In the genomic region with DNA sequence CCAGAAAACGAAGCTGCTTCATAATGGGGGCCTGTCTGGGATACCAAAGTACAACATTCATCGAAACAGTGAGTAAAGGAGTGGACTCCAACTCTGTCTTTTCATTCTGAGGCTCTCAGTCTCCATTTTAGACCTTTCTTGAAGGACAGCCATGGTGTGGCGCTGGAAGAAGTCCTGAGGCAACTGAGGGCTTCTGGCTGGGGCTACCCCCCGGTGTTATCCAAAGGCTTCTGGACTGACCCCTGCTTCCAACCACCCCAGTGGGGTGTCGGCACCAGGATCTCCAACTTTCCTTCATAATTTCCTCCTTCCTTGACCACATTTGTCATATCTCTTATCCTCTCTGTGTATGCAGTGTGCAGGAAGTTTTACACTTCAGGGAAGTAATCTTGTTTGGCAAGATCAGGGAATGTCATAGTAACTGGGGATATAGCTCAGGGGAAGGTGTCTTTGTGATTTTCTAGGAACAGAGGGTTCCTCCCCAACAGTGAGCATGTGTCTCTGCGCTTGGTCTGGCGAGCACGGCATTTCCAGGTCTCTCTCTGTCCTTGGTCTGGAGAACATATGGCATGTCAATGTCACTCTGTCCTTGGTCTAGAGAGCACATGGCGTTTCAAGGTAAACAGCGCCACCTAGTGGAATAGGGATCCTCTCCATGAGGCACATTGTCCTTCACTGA, we compare ENCODE assay signal across 1 cellular context.
A peak's percentile ranks its signal among the peaks of the same experiment; 100 is the strongest.
TF ChIP-seq lines count a peak whose summit lies in the region.

No MANE protein-coding gene starts in this region.

TF ChIP-seq in HepG2, 621 proteins besides CTCF, POLR2A, EP300 and RAD21 (continued from another document and continues in another):
- TF ChIP-seq, protein P1, sequence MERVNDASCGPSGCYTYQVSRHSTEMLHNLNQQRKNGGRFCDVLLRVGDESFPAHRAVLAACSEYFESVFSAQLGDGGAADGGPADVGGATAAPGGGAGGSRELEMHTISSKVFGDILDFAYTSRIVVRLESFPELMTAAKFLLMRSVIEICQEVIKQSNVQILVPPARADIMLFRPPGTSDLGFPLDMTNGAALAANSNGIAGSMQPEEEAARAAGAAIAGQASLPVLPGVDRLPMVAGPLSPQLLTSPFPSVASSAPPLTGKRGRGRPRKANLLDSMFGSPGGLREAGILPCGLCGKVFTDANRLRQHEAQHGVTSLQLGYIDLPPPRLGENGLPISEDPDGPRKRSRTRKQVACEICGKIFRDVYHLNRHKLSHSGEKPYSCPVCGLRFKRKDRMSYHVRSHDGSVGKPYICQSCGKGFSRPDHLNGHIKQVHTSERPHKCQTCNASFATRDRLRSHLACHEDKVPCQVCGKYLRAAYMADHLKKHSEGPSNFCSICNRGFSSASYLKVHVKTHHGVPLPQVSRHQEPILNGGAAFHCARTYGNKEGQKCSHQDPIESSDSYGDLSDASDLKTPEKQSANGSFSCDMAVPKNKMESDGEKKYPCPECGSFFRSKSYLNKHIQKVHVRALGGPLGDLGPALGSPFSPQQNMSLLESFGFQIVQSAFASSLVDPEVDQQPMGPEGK (CRISPR knock-in tag; IDR thresholded peaks at IDR 0.05): no peak
- TF ChIP-seq DPF2 (CRISPR knock-in tag; IDR thresholded peaks at IDR 0.05; ENCODE audit: borderline replicate concordance, low read depth) (no peak), HOXA9 (CRISPR knock-in tag; IDR thresholded peaks at IDR 0.05; ENCODE audit: borderline replicate concordance) (no peak), KLF11 (CRISPR knock-in tag; IDR thresholded peaks at IDR 0.05) (no peak), KLF6 (CRISPR knock-in tag; IDR thresholded peaks at IDR 0.05) (no peak), NR2F1 (CRISPR knock-in tag; IDR thresholded peaks at IDR 0.05) (no peak), TOPORS (CRISPR knock-in tag; IDR thresholded peaks at IDR 0.05) (no peak), HNRNPUL1 (IDR thresholded peaks at IDR 0.05; ENCODE audit: low read depth, low read length) (no peak), BCL6 (CRISPR knock-in tag; IDR thresholded peaks at IDR 0.05) (peak; percentile 54), ATM (IDR thresholded peaks at IDR 0.05; ENCODE audit: borderline replicate concordance) (no peak)
- TF ChIP-seq, protein P2, sequence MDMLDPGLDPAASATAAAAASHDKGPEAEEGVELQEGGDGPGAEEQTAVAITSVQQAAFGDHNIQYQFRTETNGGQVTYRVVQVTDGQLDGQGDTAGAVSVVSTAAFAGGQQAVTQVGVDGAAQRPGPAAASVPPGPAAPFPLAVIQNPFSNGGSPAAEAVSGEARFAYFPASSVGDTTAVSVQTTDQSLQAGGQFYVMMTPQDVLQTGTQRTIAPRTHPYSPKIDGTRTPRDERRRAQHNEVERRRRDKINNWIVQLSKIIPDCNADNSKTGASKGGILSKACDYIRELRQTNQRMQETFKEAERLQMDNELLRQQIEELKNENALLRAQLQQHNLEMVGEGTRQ (IDR thresholded peaks at IDR 0.05; ENCODE audit: low read depth, low read length): no peak; the same call in 1 of the 2 replicates
- TF ChIP-seq, protein P2 (CRISPR knock-in tag; IDR thresholded peaks at IDR 0.05; ENCODE audit: borderline replicate concordance): no peak
- TF ChIP-seq, protein P3, sequence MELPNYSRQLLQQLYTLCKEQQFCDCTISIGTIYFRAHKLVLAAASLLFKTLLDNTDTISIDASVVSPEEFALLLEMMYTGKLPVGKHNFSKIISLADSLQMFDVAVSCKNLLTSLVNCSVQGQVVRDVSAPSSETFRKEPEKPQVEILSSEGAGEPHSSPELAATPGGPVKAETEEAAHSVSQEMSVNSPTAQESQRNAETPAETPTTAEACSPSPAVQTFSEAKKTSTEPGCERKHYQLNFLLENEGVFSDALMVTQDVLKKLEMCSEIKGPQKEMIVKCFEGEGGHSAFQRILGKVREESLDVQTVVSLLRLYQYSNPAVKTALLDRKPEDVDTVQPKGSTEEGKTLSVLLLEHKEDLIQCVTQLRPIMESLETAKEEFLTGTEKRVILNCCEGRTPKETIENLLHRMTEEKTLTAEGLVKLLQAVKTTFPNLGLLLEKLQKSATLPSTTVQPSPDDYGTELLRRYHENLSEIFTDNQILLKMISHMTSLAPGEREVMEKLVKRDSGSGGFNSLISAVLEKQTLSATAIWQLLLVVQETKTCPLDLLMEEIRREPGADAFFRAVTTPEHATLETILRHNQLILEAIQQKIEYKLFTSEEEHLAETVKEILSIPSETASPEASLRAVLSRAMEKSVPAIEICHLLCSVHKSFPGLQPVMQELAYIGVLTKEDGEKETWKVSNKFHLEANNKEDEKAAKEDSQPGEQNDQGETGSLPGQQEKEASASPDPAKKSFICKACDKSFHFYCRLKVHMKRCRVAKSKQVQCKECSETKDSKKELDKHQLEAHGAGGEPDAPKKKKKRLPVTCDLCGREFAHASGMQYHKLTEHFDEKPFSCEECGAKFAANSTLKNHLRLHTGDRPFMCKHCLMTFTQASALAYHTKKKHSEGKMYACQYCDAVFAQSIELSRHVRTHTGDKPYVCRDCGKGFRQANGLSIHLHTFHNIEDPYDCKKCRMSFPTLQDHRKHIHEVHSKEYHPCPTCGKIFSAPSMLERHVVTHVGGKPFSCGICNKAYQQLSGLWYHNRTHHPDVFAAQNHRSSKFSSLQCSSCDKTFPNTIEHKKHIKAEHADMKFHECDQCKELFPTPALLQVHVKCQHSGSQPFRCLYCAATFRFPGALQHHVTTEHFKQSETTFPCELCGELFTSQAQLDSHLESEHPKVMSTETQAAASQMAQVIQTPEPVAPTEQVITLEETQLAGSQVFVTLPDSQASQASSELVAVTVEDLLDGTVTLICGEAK (IDR thresholded peaks at IDR 0.05): no peak
- TF ChIP-seq, protein P3 (CRISPR knock-in tag; IDR thresholded peaks at IDR 0.05): no peak
- TF ChIP-seq, protein P4, sequence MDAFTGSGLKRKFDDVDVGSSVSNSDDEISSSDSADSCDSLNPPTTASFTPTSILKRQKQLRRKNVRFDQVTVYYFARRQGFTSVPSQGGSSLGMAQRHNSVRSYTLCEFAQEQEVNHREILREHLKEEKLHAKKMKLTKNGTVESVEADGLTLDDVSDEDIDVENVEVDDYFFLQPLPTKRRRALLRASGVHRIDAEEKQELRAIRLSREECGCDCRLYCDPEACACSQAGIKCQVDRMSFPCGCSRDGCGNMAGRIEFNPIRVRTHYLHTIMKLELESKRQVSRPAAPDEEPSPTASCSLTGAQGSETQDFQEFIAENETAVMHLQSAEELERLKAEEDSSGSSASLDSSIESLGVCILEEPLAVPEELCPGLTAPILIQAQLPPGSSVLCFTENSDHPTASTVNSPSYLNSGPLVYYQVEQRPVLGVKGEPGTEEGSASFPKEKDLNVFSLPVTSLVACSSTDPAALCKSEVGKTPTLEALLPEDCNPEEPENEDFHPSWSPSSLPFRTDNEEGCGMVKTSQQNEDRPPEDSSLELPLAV (CRISPR knock-in tag; conservative IDR thresholded peaks at IDR 0.05; ENCODE audit: low read depth): no peak
- TF ChIP-seq, protein P5, sequence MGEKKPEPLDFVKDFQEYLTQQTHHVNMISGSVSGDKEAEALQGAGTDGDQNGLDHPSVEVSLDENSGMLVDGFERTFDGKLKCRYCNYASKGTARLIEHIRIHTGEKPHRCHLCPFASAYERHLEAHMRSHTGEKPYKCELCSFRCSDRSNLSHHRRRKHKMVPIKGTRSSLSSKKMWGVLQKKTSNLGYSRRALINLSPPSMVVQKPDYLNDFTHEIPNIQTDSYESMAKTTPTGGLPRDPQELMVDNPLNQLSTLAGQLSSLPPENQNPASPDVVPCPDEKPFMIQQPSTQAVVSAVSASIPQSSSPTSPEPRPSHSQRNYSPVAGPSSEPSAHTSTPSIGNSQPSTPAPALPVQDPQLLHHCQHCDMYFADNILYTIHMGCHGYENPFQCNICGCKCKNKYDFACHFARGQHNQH (CRISPR knock-in tag; IDR thresholded peaks at IDR 0.05): peak; percentile 50; the same call in 1 of the 2 replicates
- TF ChIP-seq, protein P6, sequence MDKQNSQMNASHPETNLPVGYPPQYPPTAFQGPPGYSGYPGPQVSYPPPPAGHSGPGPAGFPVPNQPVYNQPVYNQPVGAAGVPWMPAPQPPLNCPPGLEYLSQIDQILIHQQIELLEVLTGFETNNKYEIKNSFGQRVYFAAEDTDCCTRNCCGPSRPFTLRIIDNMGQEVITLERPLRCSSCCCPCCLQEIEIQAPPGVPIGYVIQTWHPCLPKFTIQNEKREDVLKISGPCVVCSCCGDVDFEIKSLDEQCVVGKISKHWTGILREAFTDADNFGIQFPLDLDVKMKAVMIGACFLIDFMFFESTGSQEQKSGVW (CRISPR knock-in tag; IDR thresholded peaks at IDR 0.05; ENCODE audit: borderline replicate concordance): no peak
- TF ChIP-seq, protein P7, sequence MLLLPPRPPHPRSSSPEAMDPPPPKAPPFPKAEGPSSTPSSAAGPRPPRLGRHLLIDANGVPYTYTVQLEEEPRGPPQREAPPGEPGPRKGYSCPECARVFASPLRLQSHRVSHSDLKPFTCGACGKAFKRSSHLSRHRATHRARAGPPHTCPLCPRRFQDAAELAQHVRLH (CRISPR knock-in tag; IDR thresholded peaks at IDR 0.05; ENCODE audit: borderline replicate concordance, low read depth): 0 out of 2 replicates have a peak, but pooled peaks have one; percentile 41
- TF ChIP-seq, protein P8, sequence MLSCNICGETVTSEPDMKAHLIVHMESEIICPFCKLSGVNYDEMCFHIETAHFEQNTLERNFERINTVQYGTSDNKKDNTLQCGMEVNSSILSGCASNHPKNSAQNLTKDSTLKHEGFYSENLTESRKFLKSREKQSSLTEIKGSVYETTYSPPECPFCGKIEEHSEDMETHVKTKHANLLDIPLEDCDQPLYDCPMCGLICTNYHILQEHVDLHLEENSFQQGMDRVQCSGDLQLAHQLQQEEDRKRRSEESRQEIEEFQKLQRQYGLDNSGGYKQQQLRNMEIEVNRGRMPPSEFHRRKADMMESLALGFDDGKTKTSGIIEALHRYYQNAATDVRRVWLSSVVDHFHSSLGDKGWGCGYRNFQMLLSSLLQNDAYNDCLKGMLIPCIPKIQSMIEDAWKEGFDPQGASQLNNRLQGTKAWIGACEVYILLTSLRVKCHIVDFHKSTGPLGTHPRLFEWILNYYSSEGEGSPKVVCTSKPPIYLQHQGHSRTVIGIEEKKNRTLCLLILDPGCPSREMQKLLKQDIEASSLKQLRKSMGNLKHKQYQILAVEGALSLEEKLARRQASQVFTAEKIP (CRISPR knock-in tag; IDR thresholded peaks at IDR 0.05; ENCODE audit: borderline replicate concordance): no peak
- TF ChIP-seq, protein P9, sequence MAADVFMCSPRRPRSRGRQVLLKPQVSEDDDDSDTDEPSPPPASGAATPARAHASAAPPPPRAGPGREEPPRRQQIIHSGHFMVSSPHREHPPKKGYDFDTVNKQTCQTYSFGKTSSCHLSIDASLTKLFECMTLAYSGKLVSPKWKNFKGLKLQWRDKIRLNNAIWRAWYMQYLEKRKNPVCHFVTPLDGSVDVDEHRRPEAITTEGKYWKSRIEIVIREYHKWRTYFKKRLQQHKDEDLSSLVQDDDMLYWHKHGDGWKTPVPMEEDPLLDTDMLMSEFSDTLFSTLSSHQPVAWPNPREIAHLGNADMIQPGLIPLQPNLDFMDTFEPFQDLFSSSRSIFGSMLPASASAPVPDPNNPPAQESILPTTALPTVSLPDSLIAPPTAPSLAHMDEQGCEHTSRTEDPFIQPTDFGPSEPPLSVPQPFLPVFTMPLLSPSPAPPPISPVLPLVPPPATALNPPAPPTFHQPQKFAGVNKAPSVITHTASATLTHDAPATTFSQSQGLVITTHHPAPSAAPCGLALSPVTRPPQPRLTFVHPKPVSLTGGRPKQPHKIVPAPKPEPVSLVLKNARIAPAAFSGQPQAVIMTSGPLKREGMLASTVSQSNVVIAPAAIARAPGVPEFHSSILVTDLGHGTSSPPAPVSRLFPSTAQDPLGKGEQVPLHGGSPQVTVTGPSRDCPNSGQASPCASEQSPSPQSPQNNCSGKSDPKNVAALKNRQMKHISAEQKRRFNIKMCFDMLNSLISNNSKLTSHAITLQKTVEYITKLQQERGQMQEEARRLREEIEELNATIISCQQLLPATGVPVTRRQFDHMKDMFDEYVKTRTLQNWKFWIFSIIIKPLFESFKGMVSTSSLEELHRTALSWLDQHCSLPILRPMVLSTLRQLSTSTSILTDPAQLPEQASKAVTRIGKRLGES (CRISPR knock-in tag; IDR thresholded peaks at IDR 0.05; ENCODE audit: borderline replicate concordance): no peak
